In genomic region chr2:238263204-238264071, GRCh38 we compare ENCODE assay signal across 8 cellular contexts. TPM values are rescaled to one million over a fixed set of nuclear protein-coding genes. Genes with fewer than 3 reads are reported as not detected.
DNase-seq lines count a peak whose midpoint lies in the region; ATAC-seq and FAIRE-seq lines count a peak whose summit lies in the region.

No MANE protein-coding gene starts in this region.

- no peak for ATAC-seq in HG03460 (IDR thresholded peaks at IDR 0.05; ENCODE audit: unreplicated experiment)

- FAIRE-seq in GM19239 (lab: Jason Lieb, UNC) = peak; percentile 97

- peak; percentile 96 for DNase-seq in AG08395 (ENCODE audit: low spot score)
- peak; percentile 79 for DNase-seq in GM19239 (ENCODE audit: insufficient read length, low spot score)
- peak; percentile 74 for DNase-seq in NCI-H2227 (lab: John Stamatoyannopoulos, UW; ENCODE audit: unreplicated experiment)
- DNase-seq in activated CD4-positive, CD25-positive, alpha-beta regulatory T cell (lab: John Stamatoyannopoulos, UW) = peak; percentile 37 to 57 (median 45)
- DNase-seq in cerebellum (ENCODE audit: low spot score) = peak; percentile 87
- DNase-seq in kidney tubule cell (ENCODE audit: low spot score) = peak; percentile 91
- peak in 3 of 4 experiments; percentile 50 to 62 (median 52) for DNase-seq in stimulated activated CD4-positive, alpha-beta T cell treated with anti-CD3 and anti-CD28 coated beads, Interleukin-1b, Interleukin-23, amount 100 ng/mL, for 24 hours (ENCODE audit: low read depth in 4 of 4, low spot score in 1 of 4)

RNA-seq across cellular contexts. Expression of gene HES6, which starts 23.6 kb away (rescaled TPM):
- 45.3 TPM for total RNA-seq in cerebellum

RNA-seq across cellular contexts. Expression of gene PER2, which starts 25.0 kb away (rescaled TPM):
- 7.5 TPM for total RNA-seq in cerebellum

RNA-seq across cellular contexts. Expression of gene TRAF3IP1, which starts 56.9 kb away (rescaled TPM):
- 12.2 TPM for total RNA-seq in cerebellum

RNA-seq across cellular contexts. Expression of gene ILKAP, which starts 59.9 kb away (rescaled TPM):
- 48.8 TPM for total RNA-seq in cerebellum

Comparison
In these comparisons a context has a peak if more than half of its experiments do, and no peak if none do; other contexts are left out.
1. DNase-seq: peak in every context shown above with its lines; median percentile 96 in AG08395; 91 in kidney tubule cell; 87 in cerebellum; 79 in GM19239; 74 in NCI-H2227; 52 in stimulated activated CD4-positive, alpha-beta T cell treated with anti-CD3 and anti-CD28 coated beads, Interleukin-1b, Interleukin-23, amount 100 ng/mL, for 24 hours; 45 in activated CD4-positive, CD25-positive, alpha-beta regulatory T cell.